Comparison of ENCODE assay signal across 21 cellular contexts in the genomic region with DNA sequence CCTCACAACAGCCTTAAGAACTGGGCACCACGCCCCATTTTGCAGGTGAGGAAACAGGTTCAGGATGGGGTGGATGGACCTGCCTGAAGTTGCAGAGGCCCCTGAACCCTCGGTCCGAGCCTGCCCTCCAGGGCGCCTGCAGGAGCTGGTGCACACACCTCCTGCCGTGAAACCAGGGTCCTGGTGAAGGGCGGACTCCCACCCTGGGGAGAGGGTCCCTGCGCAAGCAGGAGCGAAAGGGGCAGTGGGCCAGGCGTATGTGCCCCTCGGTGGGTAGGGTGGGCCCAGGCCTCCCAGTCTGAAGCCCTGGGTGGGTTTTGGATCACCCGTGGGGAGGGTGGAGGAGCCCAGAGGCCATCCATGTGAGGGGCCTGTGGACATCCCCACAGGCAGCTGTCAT. TPM values are rescaled to one million over a fixed set of nuclear protein-coding genes. Genes with fewer than 3 reads are reported as not detected.
DNase-seq lines count a peak whose midpoint lies in the region; ATAC-seq and TF ChIP-seq lines count a peak whose summit lies in the region.
"Had no signal": no experiment of that assay in that cellular context is flagged by ENCODE, and none has a peak within 500 bp of the region (broad histone marks: within the 10 kb centered on the region; RNA-seq: fewer than 3 reads in every experiment).

No MANE protein-coding gene starts in this region.

- H3K9me3 ChIP-seq in neuronal stem cell (replicated peaks in 1 of 2; ENCODE audit: control insufficient read depth in 2 of 2, insufficient read depth in 1 of 2, low read depth in 1 of 2, low read length in 2 of 2): no peaks in the 10 kb centered on the region
- H3K9me3 ChIP-seq: BLaER1 treated with 17β-estradiol and CSF1 and Interleukin-3, amounts not matched to agents 10 nM and 100 nM had no signal

- peaks cover 22 to 31% of the 10 kb centered on the region in 2 donors for H3K4me1 ChIP-seq in neuronal stem cell (ENCODE audit: control insufficient read depth in 2 of 2, insufficient read depth in 1 of 2, low read depth in 1 of 2, low read length in 2 of 2)

- H3K27ac ChIP-seq in dorsolateral prefrontal cortex (peak overlapping the region in 31 of 59 donors; percentile 1 to 85 (median 51)), neuronal stem cell (replicated peaks; ENCODE audit: low read length) (no peak overlapping the region)
- H3K27ac ChIP-seq: BLaER1 treated with 17β-estradiol and CSF1 and Interleukin-3, amounts not matched to agents 10 nM and 100 nM had no signal

- no CpG with 5 or more reads among the region's 11 CpGs for WGBS in neuronal stem cell (ENCODE audit: extremely low coverage in 2 of 2, insufficient read length in 2 of 2, insufficient replicate concordance in 1 of 2), 2 donors

- no peak overlapping the region for H2BK120ac ChIP-seq in neuronal stem cell (ENCODE audit: low read depth, low read length)

- H3K36me3 ChIP-seq in neuronal stem cell (replicated peaks in 1 of 2; ENCODE audit: control insufficient read depth in 2 of 2, insufficient read depth in 2 of 2, low read length in 2 of 2): no peaks in the 10 kb centered on the region
- H3K36me3 ChIP-seq: BLaER1 treated with 17β-estradiol and CSF1 and Interleukin-3, amounts not matched to agents 10 nM and 100 nM had no signal

- H3K79me1 ChIP-seq in neuronal stem cell (ENCODE audit: low read depth, low read length): no peaks in the 10 kb centered on the region

- intact Hi-C loops in dorsolateral prefrontal cortex (cut with DNase I): no loop called here

- H2BK12ac ChIP-seq in neuronal stem cell (ENCODE audit: low read length): peak overlapping the region; percentile 69

- peaks cover 5% of the 10 kb centered on the region for H3K4me1 Mint-ChIP-seq in stimulated activated naive CD8-positive, alpha-beta T cell treated with anti-CD3 and anti-CD28 coated beads, Interleukin-15, amount 100 ng/mL, for 72 hours
- H3K4me1 Mint-ChIP-seq: CD4-positive, CD25-positive, alpha-beta regulatory T cell; CD8-positive, alpha-beta memory T cell had no signal

- peak; percentile 21 for ATAC-seq in stimulated activated naive CD8-positive, alpha-beta T cell treated with anti-CD3 and anti-CD28 coated beads, Interleukin-15, amount 100 ng/mL, for 72 hours
- no peak for ATAC-seq in stimulated activated naive CD8-positive, alpha-beta T cell treated with anti-CD3 and anti-CD28 coated beads, Interleukin-15, Interleukin-2, amounts not matched to agents 100 U/mL and 50 U/mL, for 24 hours
- ATAC-seq in GM18520 (IDR thresholded peaks at IDR 0.05; ENCODE audit: unreplicated experiment): no peak
- ATAC-seq: GM23338, HCT116 had no signal

- DNase-seq in stimulated activated naive CD8-positive, alpha-beta T cell treated with anti-CD3 and anti-CD28 coated beads, Interleukin-15, amount 100 ng/mL, for 72 hours: no peak
- no peak for DNase-seq in stimulated activated naive CD8-positive, alpha-beta T cell treated with anti-CD3 and anti-CD28 coated beads, Interleukin-15, Interleukin-2, amounts not matched to agents 100 U/mL and 50 U/mL, for 24 hours
- DNase-seq in dorsolateral prefrontal cortex: no peak
- DNase-seq in neuronal stem cell (ENCODE audit: low spot score): no peak
- no peak for DNase-seq in NCI-H446 (lab: John Stamatoyannopoulos, UW)
- DNase-seq in HK-2 (ENCODE audit: unreplicated experiment): no peak
- DNase-seq: 8988T; CD4-positive, CD25-positive, alpha-beta regulatory T cell; CD8-positive, alpha-beta memory T cell; COR-L47; DMS 273 treated with DMSO at 0.1 percent for 48 hours; DMS53; DND-41; EL; H7 had no signal

- H3K9me3 Mint-ChIP-seq in stimulated activated naive CD8-positive, alpha-beta T cell treated with anti-CD3 and anti-CD28 coated beads, Interleukin-15, amount 100 ng/mL, for 72 hours: no peaks in the 10 kb centered on the region
- H3K9me3 Mint-ChIP-seq: CD4-positive, CD25-positive, alpha-beta regulatory T cell; GM23338 had no signal

- H3K4me3 Mint-ChIP-seq in stimulated activated naive CD8-positive, alpha-beta T cell treated with anti-CD3 and anti-CD28 coated beads, Interleukin-15, amount 100 ng/mL, for 72 hours: no peak overlapping the region
- H3K4me3 Mint-ChIP-seq: CD8-positive, alpha-beta memory T cell; GM23338 had no signal

- H2AK5ac ChIP-seq in neuronal stem cell (ENCODE audit: low read depth, low read length): peak overlapping the region; percentile 64

- H3K23ac ChIP-seq in neuronal stem cell (ENCODE audit: low read depth, low read length, poor library complexity): peak overlapping the region; percentile 56

- H3K27me3 Mint-ChIP-seq in stimulated activated naive CD8-positive, alpha-beta T cell treated with anti-CD3 and anti-CD28 coated beads, Interleukin-15, amount 100 ng/mL, for 72 hours: peaks cover 87% of the 10 kb centered on the region

- peak overlapping the region; percentile 78 for H3K18ac ChIP-seq in neuronal stem cell (ENCODE audit: low read length)

- H2BK15ac ChIP-seq in neuronal stem cell (ENCODE audit: low read length): peak overlapping the region; percentile 91

- no peak for TF ChIP-seq CTCF in dorsolateral prefrontal cortex (IDR thresholded peaks at IDR 0.05 in 54 of 56, conservative IDR thresholded peaks at IDR 0.05 in 2 of 56; ENCODE audit: low read depth in 1 of 56, partially characterized antibody in 56 of 56)

- H3K9ac ChIP-seq in neuronal stem cell (ENCODE audit: low read depth, low read length, poor library complexity): no peak overlapping the region
- H3K9ac ChIP-seq: BLaER1 treated with 17β-estradiol and CSF1 and Interleukin-3, amounts not matched to agents 10 nM and 100 nM had no signal

- H4K91ac ChIP-seq in neuronal stem cell (ENCODE audit: low read depth, low read length, poor library complexity): no peak overlapping the region

- no peak overlapping the region for H4K8ac ChIP-seq in neuronal stem cell (ENCODE audit: low read depth, low read length)

- H2AFZ ChIP-seq in neuronal stem cell (ENCODE audit: low read length): no peak overlapping the region
- H2AFZ ChIP-seq: GM23338 had no signal

- no peak overlapping the region for H3K14ac ChIP-seq in neuronal stem cell (ENCODE audit: low read length)

- no peak overlapping the region for H3K4me3 ChIP-seq in dorsolateral prefrontal cortex
- no peak overlapping the region for H3K4me3 ChIP-seq in neuronal stem cell (ENCODE audit: low read length in 2 of 2)
- H3K4me3 ChIP-seq: BLaER1 treated with 17β-estradiol and CSF1 and Interleukin-3, amounts not matched to agents 10 nM and 100 nM; GM23338 had no signal

- peaks cover 0 to 17% (median 0%) of the 10 kb centered on the region in 45 donors for H3K27me3 ChIP-seq in dorsolateral prefrontal cortex
- peaks cover 0 to 77% (median 0%) of the 10 kb centered on the region in 3 experiments for H3K27me3 ChIP-seq in neuronal stem cell (ENCODE audit: control insufficient read depth in 3 of 3, insufficient read depth in 3 of 3, low read depth in 1 of 3, low read length in 3 of 3)

- H2BK5ac ChIP-seq in neuronal stem cell (ENCODE audit: low read length): peak overlapping the region; percentile 63

- H3K4me2 ChIP-seq in neuronal stem cell (ENCODE audit: insufficient read depth, low read length, poor library complexity, severe bottlenecking): no peak overlapping the region
- H3K4me2 ChIP-seq: GM23338 had no signal

- H3K27ac Mint-ChIP-seq in stimulated activated naive CD8-positive, alpha-beta T cell treated with anti-CD3 and anti-CD28 coated beads, Interleukin-15, amount 100 ng/mL, for 72 hours: no peak overlapping the region
- H3K27ac Mint-ChIP-seq: CD4-positive, CD25-positive, alpha-beta regulatory T cell; CD8-positive, alpha-beta memory T cell; GM23338 had no signal

- H3K4ac ChIP-seq in neuronal stem cell (ENCODE audit: low read length): no peak overlapping the region

RNA-seq across cellular contexts. Expression of a gene that starts 37.9 kb away (rescaled TPM):
- total RNA-seq in dorsolateral prefrontal cortex: 10 to 100 TPM in 2 of 120 experiments, 1 to 10 TPM in 78, under 1 TPM in 37, not detected in 3; 0.19 to 13.7 (median 1.6) TPM
- polyA plus RNA-seq in neuronal stem cell (2013, experiment 1 of 2): not detected
- polyA plus RNA-seq in neuronal stem cell (2013, experiment 2 of 2): 0.01 TPM
- total RNA-seq: GM23338, H7, HT-29 had no signal
- polyA plus RNA-seq: AG04450; CD8-positive, alpha-beta memory T cell; GM23338 had no signal

RNA-seq across cellular contexts. Expression of a gene that starts 50.9 kb away (rescaled TPM):
- total RNA-seq in dorsolateral prefrontal cortex: 100 to 1,000 TPM in 13 of 120 experiments, 10 to 100 TPM in 107; 23.7 to 116 (median 81.0) TPM
- polyA plus RNA-seq in neuronal stem cell (2013, experiment 1 of 2): 1.3 TPM
- 1.4 TPM for polyA plus RNA-seq in neuronal stem cell (2013, experiment 2 of 2)
- total RNA-seq: CD4-positive, CD25-positive, alpha-beta regulatory T cell; CD8-positive, alpha-beta memory T cell had no signal
- polyA plus RNA-seq: AG04450; CD4-positive, CD25-positive, alpha-beta regulatory T cell; CD8-positive, alpha-beta memory T cell had no signal
